Comparison of ENCODE assay signal across 15 cellular contexts in genomic region chr3:107870989-107871638, GRCh38.
DNase-seq lines count a peak whose midpoint lies in the region; ATAC-seq, FAIRE-seq and TF ChIP-seq lines count a peak whose summit lies in the region.
"Had no signal": no experiment of that assay in that cellular context is flagged by ENCODE, and none has a peak within 500 bp of the region (broad histone marks: within the 10 kb centered on the region; RNA-seq: fewer than 3 reads in every experiment).

No MANE protein-coding gene starts in this region.

- FAIRE-seq in small intestine (lab: Jason Lieb, UNC), result no peak
- FAIRE-seq: islet of Langerhans had no signal

- H3K9me3 ChIP-seq in SK-N-SH (no peaks in the 10 kb centered on the region; the same call in 1 of the 2 replicates), OCI-LY1 (ENCODE audit: low read length) (no peaks in the 10 kb centered on the region), small intestine (ENCODE audit: control insufficient read depth, low read depth) (no peaks in the 10 kb centered on the region)
- H3K9me3 ChIP-seq: pancreas, tibial artery had no signal

- H3K4me2 ChIP-seq in SK-N-SH (no peak overlapping the region), OCI-LY1 (ENCODE audit: low read length) (no peak overlapping the region)

- H2AFZ ChIP-seq in SK-N-SH (ENCODE audit: low read depth), result no peak overlapping the region
- 0 out of 2 replicates have a peak overlapping the region, but pooled peaks have one; percentile 29 for H2AFZ ChIP-seq in OCI-LY1 (ENCODE audit: low read length)

- H3K27ac ChIP-seq in SK-N-SH (ENCODE audit: low read depth in 2 of 2, low read length in 1 of 2) (no peak overlapping the region; a peak in 1 of 4 replicates), OCI-LY1 (ENCODE audit: low read depth, low read length, poor library complexity, severe bottlenecking) (no peak overlapping the region), small intestine (ENCODE audit: low read depth in 1 of 2, low read length in 1 of 2) (no peak overlapping the region)
- H3K27ac ChIP-seq: cardiac muscle cell, pancreas, tibial artery had no signal

- DNase-seq in SK-N-SH (no peak), renal cortical epithelial cell (ENCODE audit: low read depth) (peak; percentile 69), small intestine (no peak)
- DNase-seq: activated CD4-positive, alpha-beta memory T cell treated with anti-CD3 and anti-CD28 coated beads for 36 hours; activated naive CD4-positive, alpha-beta T cell treated with Interleukin-2 at 50 U/mL for 16 hours; NCI-H446; pancreas; tibial artery had no signal

- H3K4me1 ChIP-seq in SK-N-SH (ENCODE audit: control insufficient read depth in 1 of 2, insufficient read depth in 2 of 2, low read depth in 1 of 2, low read length in 1 of 2) (no peaks in the 10 kb centered on the region), OCI-LY1 (ENCODE audit: insufficient read depth, low read length, severe bottlenecking) (no peaks in the 10 kb centered on the region), small intestine (ENCODE audit: control insufficient read depth in 2 of 2, insufficient read depth in 1 of 2, low read depth in 1 of 2, low read length in 1 of 2) (no peaks in the 10 kb centered on the region)
- H3K4me1 ChIP-seq: pancreas, tibial artery had no signal

- 63% methylated on average over 2 of the region's 2 CpGs for WGBS in SK-N-SH (ENCODE audit: low lambda C conversion rate)
- WGBS in small intestine, 3 donors, result 70 to 78% (median 72%) methylated on average over 2 of the region's 2 CpGs

- TF ChIP-seq CTCF in SK-N-SH (IDR thresholded peaks at IDR 0.05) (no peak), OCI-LY1 (IDR thresholded peaks at IDR 0.05; ENCODE audit: low read length) (no peak)

- POLR2A ChIA-PET in SK-N-SH (lab: Yijun Ruan, JAX), result no interaction called here

- H3K9me2 ChIP-seq in SK-N-SH (no peaks in the 10 kb centered on the region), OCI-LY1 (ENCODE audit: low read depth, low read length) (no peaks in the 10 kb centered on the region)

- TF ChIP-seq RAD21 in SK-N-SH (IDR thresholded peaks at IDR 0.05; ENCODE audit: low read length), result no peak

- TF ChIP-seq EP300 in SK-N-SH (IDR thresholded peaks at IDR 0.05; ENCODE audit: borderline replicate concordance in 1 of 2, low read depth in 1 of 2, low read length in 1 of 2), result no peak

- CTCF ChIA-PET in SK-N-SH (lab: Yijun Ruan, JAX), result interaction anchor here (1.1 to 1.4 kb wide), 3 partner anchors 12 to 27 kb away, joined by 3 read pairs; no protein-coding TSS in a partner anchor

- ATAC-seq in SK-N-SH treated with all-trans-retinoic acid at 6 μM for 48 hours (no peak), GM21619 (IDR thresholded peaks at IDR 0.05; ENCODE audit: unreplicated experiment) (peak; percentile 58), HG02973 (IDR thresholded peaks at IDR 0.05; ENCODE audit: unreplicated experiment) (no peak), GM21423 (IDR thresholded peaks at IDR 0.05; ENCODE audit: unreplicated experiment) (no peak)
- ATAC-seq: pancreas had no signal

- no peaks in the 10 kb centered on the region for H3K79me2 ChIP-seq in SK-N-SH (ENCODE audit: insufficient read depth)
- H3K79me2 ChIP-seq in OCI-LY1 (ENCODE audit: insufficient read depth, low read length), result no peaks in the 10 kb centered on the region

- no peaks in the 10 kb centered on the region for H3K36me3 ChIP-seq in SK-N-SH (replicated peaks in 1 of 2; ENCODE audit: control insufficient read depth in 1 of 2, insufficient read depth in 2 of 2, low read length in 1 of 2)
- no peaks in the 10 kb centered on the region for H3K36me3 ChIP-seq in OCI-LY1 (ENCODE audit: insufficient read depth, low read length)
- no peaks in the 10 kb centered on the region for H3K36me3 ChIP-seq in small intestine (ENCODE audit: control insufficient read depth in 2 of 2, insufficient read depth in 2 of 2, low read length in 2 of 2)
- H3K36me3 ChIP-seq: cardiac muscle cell, pancreas, tibial artery had no signal

- H4K20me1 ChIP-seq in SK-N-SH (ENCODE audit: insufficient read depth) (no peaks in the 10 kb centered on the region), OCI-LY1 (ENCODE audit: insufficient read depth, low read length) (no peaks in the 10 kb centered on the region)

- H3K4me3 ChIP-seq in SK-N-SH (ENCODE audit: low read depth in 2 of 2, low read length in 1 of 2) (no peak overlapping the region), OCI-LY1 (ENCODE audit: low read depth, low read length, poor library complexity, severe bottlenecking) (no peak overlapping the region), small intestine (ENCODE audit: low read depth in 1 of 2, low read length in 2 of 2) (no peak overlapping the region)
- H3K4me3 ChIP-seq: cardiac muscle cell, pancreas, tibial artery had no signal

- no peaks in the 10 kb centered on the region for H3F3A ChIP-seq in SK-N-SH (replicated peaks; ENCODE audit: insufficient read depth)
- no peaks in the 10 kb centered on the region for H3F3A ChIP-seq in OCI-LY1 (ENCODE audit: insufficient read depth, low read length)

- no peaks in the 10 kb centered on the region for H3K27me3 ChIP-seq in SK-N-SH (ENCODE audit: insufficient read depth)
- H3K27me3 ChIP-seq in OCI-LY1 (ENCODE audit: insufficient read depth, low read length), result no peaks in the 10 kb centered on the region
- no peaks in the 10 kb centered on the region for H3K27me3 ChIP-seq in small intestine (ENCODE audit: control insufficient read depth in 2 of 2, insufficient read depth in 2 of 2, low read length in 2 of 2)
- H3K27me3 ChIP-seq: cardiac muscle cell, pancreas, tibial artery had no signal

- no peak overlapping the region for H3K9ac ChIP-seq in SK-N-SH
- no peak overlapping the region for H3K9ac ChIP-seq in OCI-LY1 (ENCODE audit: low read length)

TF ChIP-seq in SK-N-SH, 30 proteins besides CTCF, POLR2A, EP300 and RAD21:
- TF ChIP-seq USF2 (IDR thresholded peaks at IDR 0.05; ENCODE audit: borderline replicate concordance, low read depth, low read length), result no peak
- TF ChIP-seq GATA2 (CRISPR knock-in tag; IDR thresholded peaks at IDR 0.05), result peak; percentile 20; the same call in 1 of the 2 replicates
- no peak for TF ChIP-seq PBX3 (IDR thresholded peaks at IDR 0.05)
- TF ChIP-seq SMC3 (IDR thresholded peaks at IDR 0.05; ENCODE audit: low read depth, low read length), result no peak
- TF ChIP-seq FOXJ3 (CRISPR knock-in tag; IDR thresholded peaks at IDR 0.05), result no peak
- TF ChIP-seq NFIC (IDR thresholded peaks at IDR 0.05; ENCODE audit: borderline replicate concordance), result no peak
- TF ChIP-seq TAF1 (IDR thresholded peaks at IDR 0.05; ENCODE audit: borderline replicate concordance, low read depth, low read length), result no peak
TF ChIP-seq in SK-N-SH: peak in this region for 1.

TF ChIP-seq in SK-N-SH treated with all-trans-retinoic acid at 6 μM for 48 hours, 23 proteins besides CTCF, POLR2A, EP300 and RAD21:
- TF ChIP-seq ZNF70 (CRISPR knock-in tag; IDR thresholded peaks at IDR 0.05) (no peak), PPARA (CRISPR knock-in tag; IDR thresholded peaks at IDR 0.05; ENCODE audit: borderline replicate concordance) (no peak), PATZ1 (CRISPR knock-in tag; IDR thresholded peaks at IDR 0.05; ENCODE audit: borderline replicate concordance) (no peak), OSR1 (CRISPR knock-in tag; IDR thresholded peaks at IDR 0.05) (no peak), ZFP30 (CRISPR knock-in tag; IDR thresholded peaks at IDR 0.05) (no peak), ZNF565 (CRISPR knock-in tag; conservative IDR thresholded peaks at IDR 0.05; ENCODE audit: low read depth) (no peak), SNAI2 (CRISPR knock-in tag; IDR thresholded peaks at IDR 0.05) (no peak)
